In genomic region chr7:156791241-156791640, GRCh38 we compare ENCODE assay signal across 1 cellular context.
TF ChIP-seq lines count a peak whose summit lies in the region.

No MANE protein-coding gene starts in this region.

TF ChIP-seq in WTC11, 78 proteins besides CTCF, POLR2A, EP300 and RAD21 (continued from another document):
- TF ChIP-seq ZNF532 (CRISPR knock-in tag; IDR thresholded peaks at IDR 0.05; ENCODE audit: borderline replicate concordance), result no peak
- TF ChIP-seq ZBTB43 (CRISPR knock-in tag; IDR thresholded peaks at IDR 0.05), result no peak
- no peak for TF ChIP-seq ZNF121 (CRISPR knock-in tag; IDR thresholded peaks at IDR 0.05)
- TF ChIP-seq ELF4 (CRISPR knock-in tag; IDR thresholded peaks at IDR 0.05; ENCODE audit: low read depth), result no peak
- TF ChIP-seq ZNF425 (CRISPR knock-in tag; conservative IDR thresholded peaks at IDR 0.05), result no peak
- no peak for TF ChIP-seq ZNF423 (CRISPR knock-in tag; IDR thresholded peaks at IDR 0.05)
- TF ChIP-seq E2F1 (CRISPR knock-in tag; IDR thresholded peaks at IDR 0.05), result no peak
- TF ChIP-seq ZNF219 (CRISPR knock-in tag; IDR thresholded peaks at IDR 0.05; ENCODE audit: borderline replicate concordance), result no peak
- no peak for TF ChIP-seq JAZF1 (CRISPR knock-in tag; IDR thresholded peaks at IDR 0.05)
- TF ChIP-seq SMAD4 (CRISPR knock-in tag; IDR thresholded peaks at IDR 0.05), result no peak
- TF ChIP-seq GABPB1 (CRISPR knock-in tag; IDR thresholded peaks at IDR 0.05), result no peak
- no peak for TF ChIP-seq NR1H2 (CRISPR knock-in tag; IDR thresholded peaks at IDR 0.05)
- TF ChIP-seq AR (CRISPR knock-in tag; IDR thresholded peaks at IDR 0.05), result no peak
- no peak for TF ChIP-seq KAT7 (CRISPR knock-in tag; IDR thresholded peaks at IDR 0.05; ENCODE audit: borderline replicate concordance)
- TF ChIP-seq ZNF512 (CRISPR knock-in tag; IDR thresholded peaks at IDR 0.05; ENCODE audit: borderline replicate concordance), result no peak
- no peak for TF ChIP-seq ATF3 (CRISPR knock-in tag; conservative IDR thresholded peaks at IDR 0.05)
